In the genomic region with DNA sequence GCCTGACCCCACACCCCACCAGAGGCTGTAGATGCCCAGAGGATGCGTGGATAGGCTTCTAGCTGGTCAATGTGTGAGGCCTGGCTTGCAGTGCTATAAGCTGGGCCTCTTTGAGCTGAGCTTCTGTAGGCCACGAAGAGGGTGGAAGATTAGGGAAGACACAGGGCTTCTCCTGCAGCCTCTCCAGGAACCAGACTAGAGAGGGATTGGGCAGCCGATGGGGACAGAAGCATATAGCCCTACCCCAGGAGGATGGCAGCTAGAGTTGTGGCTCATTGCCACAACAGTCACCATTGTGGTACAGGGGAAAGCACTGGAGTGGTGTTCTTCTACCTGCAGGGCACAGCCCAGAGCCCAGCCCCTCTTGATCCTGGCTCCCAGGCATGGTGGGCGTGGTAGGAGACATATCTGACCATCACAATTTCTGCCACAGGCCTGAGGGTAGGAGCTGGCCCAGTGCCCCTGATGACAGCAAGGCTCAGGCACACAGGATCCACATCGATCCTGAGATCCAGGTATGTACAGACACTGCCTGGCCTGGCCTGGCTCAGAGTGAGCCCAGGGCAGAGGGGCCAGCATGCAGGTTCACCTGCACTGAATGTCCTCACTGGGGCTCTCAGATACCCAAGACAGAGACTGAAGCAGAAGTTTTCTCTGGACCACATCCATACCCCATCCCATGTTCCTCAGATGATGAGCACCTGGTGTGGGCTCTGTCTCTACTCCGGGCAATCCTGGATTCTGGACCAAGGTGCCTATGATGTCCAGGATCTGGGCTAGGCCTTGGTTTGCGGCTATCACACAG, we compare ENCODE assay signal across 1 cellular context.
TF ChIP-seq lines count a peak whose summit lies in the region.

No MANE protein-coding gene starts in this region.

TF ChIP-seq in WTC11, 78 proteins besides CTCF, POLR2A, EP300 and RAD21 (continued from another document):
- TF ChIP-seq, protein P1, sequence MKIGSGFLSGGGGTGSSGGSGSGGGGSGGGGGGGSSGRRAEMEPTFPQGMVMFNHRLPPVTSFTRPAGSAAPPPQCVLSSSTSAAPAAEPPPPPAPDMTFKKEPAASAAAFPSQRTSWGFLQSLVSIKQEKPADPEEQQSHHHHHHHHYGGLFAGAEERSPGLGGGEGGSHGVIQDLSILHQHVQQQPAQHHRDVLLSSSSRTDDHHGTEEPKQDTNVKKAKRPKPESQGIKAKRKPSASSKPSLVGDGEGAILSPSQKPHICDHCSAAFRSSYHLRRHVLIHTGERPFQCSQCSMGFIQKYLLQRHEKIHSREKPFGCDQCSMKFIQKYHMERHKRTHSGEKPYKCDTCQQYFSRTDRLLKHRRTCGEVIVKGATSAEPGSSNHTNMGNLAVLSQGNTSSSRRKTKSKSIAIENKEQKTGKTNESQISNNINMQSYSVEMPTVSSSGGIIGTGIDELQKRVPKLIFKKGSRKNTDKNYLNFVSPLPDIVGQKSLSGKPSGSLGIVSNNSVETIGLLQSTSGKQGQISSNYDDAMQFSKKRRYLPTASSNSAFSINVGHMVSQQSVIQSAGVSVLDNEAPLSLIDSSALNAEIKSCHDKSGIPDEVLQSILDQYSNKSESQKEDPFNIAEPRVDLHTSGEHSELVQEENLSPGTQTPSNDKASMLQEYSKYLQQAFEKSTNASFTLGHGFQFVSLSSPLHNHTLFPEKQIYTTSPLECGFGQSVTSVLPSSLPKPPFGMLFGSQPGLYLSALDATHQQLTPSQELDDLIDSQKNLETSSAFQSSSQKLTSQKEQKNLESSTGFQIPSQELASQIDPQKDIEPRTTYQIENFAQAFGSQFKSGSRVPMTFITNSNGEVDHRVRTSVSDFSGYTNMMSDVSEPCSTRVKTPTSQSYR (CRISPR knock-in tag; IDR thresholded peaks at IDR 0.05), result no peak
- TF ChIP-seq ZNF219 (CRISPR knock-in tag; IDR thresholded peaks at IDR 0.05; ENCODE audit: borderline replicate concordance), result no peak
TF ChIP-seq in WTC11: peak in this region for 0.
